23 cellular contexts compared by ENCODE assay signal in genomic region chr17:42279776-42280630, GRCh38. TPM values are rescaled to one million over a fixed set of nuclear protein-coding genes. Genes with fewer than 3 reads are reported as not detected.
A peak's percentile ranks its signal among the peaks of the same experiment; 100 is the strongest.
DNase-seq lines count a peak whose midpoint lies in the region; ATAC-seq and TF ChIP-seq lines count a peak whose summit lies in the region.
"Had no signal": no experiment of that assay in that cellular context is flagged by ENCODE, and none has a peak within 500 bp of the region (broad histone marks: within the 10 kb centered on the region; RNA-seq: fewer than 3 reads in every experiment).

No MANE protein-coding gene starts in this region.

- CTCF ChIA-PET in activated B cell treated with CpG ODN at 0.5 μM for 24 hours (lab: Charles Lee) = interaction anchor here (1.2 kb wide), 1 partner anchor 33 kb away, joined by 3 read pairs; no protein-coding TSS in a partner anchor

- H3K9me3 Mint-ChIP-seq in activated naive CD4-positive, alpha-beta T cell treated with anti-CD3 and anti-CD28 coated beads, Interleukin-2, amount 50 U/mL, for 24 hours = no peaks in the 10 kb centered on the region
- H3K9me3 Mint-ChIP-seq in activated B cell treated with CpG ODN at 0.5 μM for 24 hours (no peaks in the 10 kb centered on the region), nephron (no peaks in the 10 kb centered on the region)
- H3K9me3 Mint-ChIP-seq: central memory CD8-positive, alpha-beta T cell; GM23338 had no signal

- H3K27ac Mint-ChIP-seq in activated naive CD4-positive, alpha-beta T cell treated with anti-CD3 and anti-CD28 coated beads, Interleukin-2, amount 50 U/mL, for 24 hours = peak overlapping the region; percentile 92
- H3K27ac Mint-ChIP-seq in activated B cell treated with CpG ODN at 0.5 μM for 24 hours (no peak overlapping the region), nephron (no peak overlapping the region)
- H3K27ac Mint-ChIP-seq: GM23338 had no signal

- WGBS in testis, 2 donors = 91 to 93% methylated on average over 4 of the region's 4 CpGs

- H3K27me3 ChIP-seq in testis (no peaks in the 10 kb centered on the region), MG63 (no peaks in the 10 kb centered on the region)
- H3K27me3 ChIP-seq: upper lobe of left lung had no signal

- no peak for ATAC-seq in activated B cell treated with CpG ODN at 0.5 μM for 24 hours (ENCODE audit: low read depth)
- no peak for ATAC-seq in HG03432 (IDR thresholded peaks at IDR 0.05; ENCODE audit: unreplicated experiment)
- ATAC-seq: GM23338 had no signal

- no peaks in the 10 kb centered on the region for H3K27me3 Mint-ChIP-seq in activated naive CD4-positive, alpha-beta T cell treated with anti-CD3 and anti-CD28 coated beads, Interleukin-2, amount 50 U/mL, for 24 hours
- no peaks in the 10 kb centered on the region for H3K27me3 Mint-ChIP-seq in activated B cell treated with CpG ODN at 0.5 μM for 24 hours
- no peaks in the 10 kb centered on the region for H3K27me3 Mint-ChIP-seq in nephron (ENCODE audit: low read depth)
- H3K27me3 Mint-ChIP-seq: central memory CD8-positive, alpha-beta T cell had no signal

- H3K36me3 ChIP-seq in testis (ENCODE audit: low read depth, missing control alignments) (no peaks in the 10 kb centered on the region), MG63 (no peaks in the 10 kb centered on the region)
- H3K36me3 ChIP-seq: upper lobe of left lung had no signal

- H3K4me1 ChIP-seq in testis = peaks cover 11% of the 10 kb centered on the region

- intact Hi-C loops in activated B cell treated with CpG ODN at 0.5 μM for 24 hours (cut with micrococcal nuclease) = loop anchor here (10.0 kb wide), 1 partner anchor 265 kb away; the partner anchor contains the start of gene DNAJC7
- intact Hi-C loops in testis (cut with DNase I; ENCODE audit: low total_unique reads) = no loop called here

- no peak overlapping the region for H3K4me3 Mint-ChIP-seq in activated naive CD4-positive, alpha-beta T cell treated with anti-CD3 and anti-CD28 coated beads, Interleukin-2, amount 50 U/mL, for 24 hours
- H3K4me3 Mint-ChIP-seq in activated B cell treated with CpG ODN at 0.5 μM for 24 hours (peak overlapping the region; percentile 2), nephron (peak overlapping the region in 2 of 3 experiments; percentile 30 to 43)
- H3K4me3 Mint-ChIP-seq: central memory CD8-positive, alpha-beta T cell; GM23338 had no signal

- no peak overlapping the region for H3K27ac ChIP-seq in testis
- H3K27ac ChIP-seq: parathyroid adenoma, upper lobe of left lung had no signal

- TF ChIP-seq CTCF in activated B cell treated with CpG ODN at 0.5 μM for 24 hours (IDR thresholded peaks at IDR 0.05) (no peak), nephron (IDR thresholded peaks at IDR 0.05; ENCODE audit: unreplicated experiment in 3 of 3) (no peak), testis (IDR thresholded peaks at IDR 0.05) (no peak)

- peaks cover 3% of the 10 kb centered on the region for H3K36me3 Mint-ChIP-seq in activated naive CD4-positive, alpha-beta T cell treated with anti-CD3 and anti-CD28 coated beads, Interleukin-2, amount 50 U/mL, for 24 hours
- H3K36me3 Mint-ChIP-seq in activated B cell treated with CpG ODN at 0.5 μM for 24 hours (ENCODE audit: low read depth) = peaks cover 4% of the 10 kb centered on the region
- no peaks in the 10 kb centered on the region for H3K36me3 Mint-ChIP-seq in nephron (ENCODE audit: low read depth)

- TF ChIP-seq POLR2A in testis (IDR thresholded peaks at IDR 0.05) = no peak

- H3K4me3 ChIP-seq in testis (no peak overlapping the region), MG63 (no peak overlapping the region)
- H3K4me3 ChIP-seq: GM23338, upper lobe of left lung had no signal

- peaks cover 31% of the 10 kb centered on the region for H3K4me1 Mint-ChIP-seq in activated naive CD4-positive, alpha-beta T cell treated with anti-CD3 and anti-CD28 coated beads, Interleukin-2, amount 50 U/mL, for 24 hours
- H3K4me1 Mint-ChIP-seq in activated B cell treated with CpG ODN at 0.5 μM for 24 hours (peaks cover 16% of the 10 kb centered on the region), nephron (peaks cover 17% of the 10 kb centered on the region)

- DNase-seq in activated naive CD4-positive, alpha-beta T cell treated with anti-CD3 and anti-CD28 coated beads, Interleukin-2, amount 50 U/mL, for 16 hours = no peak
- no peak for DNase-seq in activated B cell treated with CpG ODN at 0.5 μM for 24 hours
- DNase-seq in testis = peak; percentile 12
- DNase-seq in T1000 (lab: John Stamatoyannopoulos, UW) = no peak
- DNase-seq in MG63 = no peak
- DNase-seq: activated gamma-delta T cell; anterior cingulate cortex; DMS53; foreskin melanocyte; hypothalamus; KG1; MV-4-11; NCI-H1694 treated with DMSO at 0.1 percent for 48 hours; NCI-H226; SHP77; stimulated activated naive CD4-positive, alpha-beta T cell treated with Interleukin-2 at 50 U/mL for 16 hours had no signal

- H3K9me3 ChIP-seq in testis (no peaks in the 10 kb centered on the region), MG63 (no peaks in the 10 kb centered on the region)
- H3K9me3 ChIP-seq: upper lobe of left lung had no signal

- POLR2A ChIA-PET in activated B cell treated with CpG ODN at 0.5 μM for 24 hours (lab: Charles Lee) = interaction anchor here (0.6 to 4.1 kb wide), 2 partner anchors 9 to 17 kb away, joined by 4 to 54 read pairs; partner anchors contain the start of gene STAT5A

RNA-seq across cellular contexts. Expression of gene STAT5B, which starts 3.8 kb away (rescaled TPM):
- total RNA-seq in activated B cell treated with CpG ODN at 0.5 μM for 24 hours (80.3 and 82.6 TPM in 2 replicates), testis (10 to 100 TPM; 65.9 to 81.5 TPM)
- polyA plus RNA-seq in testis (ENCODE audit: insufficient read depth, low read depth, low replicate concordance) = 66.0 TPM
- 13.7 and 24.3 TPM in 2 replicates for total RNA-seq in MG63 (2014; rRNA removed; shearing (Covaris generic); ENCODE audit: low replicate concordance)

RNA-seq across cellular contexts. Expression of gene STAT5A, which starts 8.3 kb away (rescaled TPM):
- total RNA-seq in activated B cell treated with CpG ODN at 0.5 μM for 24 hours (136 and 140 TPM in 2 replicates), testis (10 to 100 TPM; 27.8 to 37.0 TPM)
- polyA plus RNA-seq in testis (ENCODE audit: insufficient read depth, low read depth, low replicate concordance) = 13.7 TPM
- 4.6 and 23.0 TPM in 2 replicates for total RNA-seq in MG63 (2014; rRNA removed; shearing (Covaris generic); ENCODE audit: low replicate concordance)
